In the genomic region with DNA sequence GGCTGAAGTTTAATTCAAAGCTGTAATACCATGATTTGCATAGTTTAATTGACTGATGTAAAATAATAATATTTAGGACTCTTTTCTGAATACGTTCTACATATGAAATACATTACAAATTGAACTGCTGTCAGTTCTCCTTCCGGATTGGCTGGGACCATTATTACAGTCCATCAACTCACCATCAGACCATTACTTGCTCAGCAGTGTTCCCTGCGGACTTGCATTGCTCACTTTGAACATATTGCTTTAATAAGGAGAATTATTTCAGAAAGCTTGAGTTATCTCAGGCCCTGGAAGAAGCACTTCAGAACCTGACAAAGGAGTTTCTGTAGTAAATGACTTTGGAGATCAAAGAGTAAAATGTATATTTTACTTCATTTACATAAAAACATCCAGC, we compare ENCODE assay signal across 22 cellular contexts.
DNase-seq lines count a peak whose midpoint lies in the region; ATAC-seq lines count a peak whose summit lies in the region.
"Had no signal": no experiment of that assay in that cellular context is flagged by ENCODE, and none has a peak within 500 bp of the region (broad histone marks: within the 10 kb centered on the region; RNA-seq: fewer than 3 reads in every experiment).

No MANE protein-coding gene starts in this region.

- H3K9ac ChIP-seq in SK-N-MC (ENCODE audit: insufficient read length), result no peak overlapping the region
- H3K9ac ChIP-seq: BLaER1 had no signal

- H3K4me3 ChIP-seq in SK-N-MC, result peak overlapping the region; percentile 45
- H3K4me3 ChIP-seq: A549, BLaER1 had no signal

- DNase-seq in DMS114 treated with DMSO at 0.1 percent for 48 hours (lab: John Stamatoyannopoulos, UW; ENCODE audit: unreplicated experiment), result peak; percentile 73
- peak; percentile 28 for DNase-seq in SK-N-MC (ENCODE audit: low read depth, low spot score)
- DNase-seq in fibroblast of the conjunctiva (ENCODE audit: low read depth), result peak; percentile 26
- DNase-seq in NCI-H146 (lab: John Stamatoyannopoulos, UW), result no peak
- DNase-seq: CD4-positive, CD25-positive, alpha-beta regulatory T cell; HCEC 1CT; NCI-H1092; NCI-H1417 treated with DMSO at 0.1 percent for 48 hours; NCI-H187; NCI-H2171; NCI-H524; NCI-H82; NK-92 treated with Interleukin-12 subunit alpha and Interleukin-12 subunit beta, amount 100 ng/mL, for 24 hours; Right ventricle myocardium superior; RPMI8226; T-helper 1 cell had no signal

- H3K9me3 ChIP-seq in SK-N-MC (ENCODE audit: low read depth, low read length), result no peaks in the 10 kb centered on the region
- H3K9me3 ChIP-seq: A549, BLaER1 had no signal

- no peaks in the 10 kb centered on the region for H3K36me3 ChIP-seq in SK-N-MC (ENCODE audit: insufficient read depth, low read length)
- H3K36me3 ChIP-seq: BLaER1 had no signal

- H3K27ac ChIP-seq in SK-N-MC, result peak overlapping the region; percentile 52; the same call in 1 of the 2 replicates
- H3K27ac ChIP-seq: A549, BLaER1, HL-60 had no signal

- ATAC-seq in GM21515 (IDR thresholded peaks at IDR 0.05; ENCODE audit: unreplicated experiment) (no peak), HG02571 (IDR thresholded peaks at IDR 0.05; ENCODE audit: unreplicated experiment) (no peak), HG02885 (IDR thresholded peaks at IDR 0.05; ENCODE audit: poor library complexity, unreplicated experiment) (no peak)
- ATAC-seq: A549 had no signal
